In the genomic region with DNA sequence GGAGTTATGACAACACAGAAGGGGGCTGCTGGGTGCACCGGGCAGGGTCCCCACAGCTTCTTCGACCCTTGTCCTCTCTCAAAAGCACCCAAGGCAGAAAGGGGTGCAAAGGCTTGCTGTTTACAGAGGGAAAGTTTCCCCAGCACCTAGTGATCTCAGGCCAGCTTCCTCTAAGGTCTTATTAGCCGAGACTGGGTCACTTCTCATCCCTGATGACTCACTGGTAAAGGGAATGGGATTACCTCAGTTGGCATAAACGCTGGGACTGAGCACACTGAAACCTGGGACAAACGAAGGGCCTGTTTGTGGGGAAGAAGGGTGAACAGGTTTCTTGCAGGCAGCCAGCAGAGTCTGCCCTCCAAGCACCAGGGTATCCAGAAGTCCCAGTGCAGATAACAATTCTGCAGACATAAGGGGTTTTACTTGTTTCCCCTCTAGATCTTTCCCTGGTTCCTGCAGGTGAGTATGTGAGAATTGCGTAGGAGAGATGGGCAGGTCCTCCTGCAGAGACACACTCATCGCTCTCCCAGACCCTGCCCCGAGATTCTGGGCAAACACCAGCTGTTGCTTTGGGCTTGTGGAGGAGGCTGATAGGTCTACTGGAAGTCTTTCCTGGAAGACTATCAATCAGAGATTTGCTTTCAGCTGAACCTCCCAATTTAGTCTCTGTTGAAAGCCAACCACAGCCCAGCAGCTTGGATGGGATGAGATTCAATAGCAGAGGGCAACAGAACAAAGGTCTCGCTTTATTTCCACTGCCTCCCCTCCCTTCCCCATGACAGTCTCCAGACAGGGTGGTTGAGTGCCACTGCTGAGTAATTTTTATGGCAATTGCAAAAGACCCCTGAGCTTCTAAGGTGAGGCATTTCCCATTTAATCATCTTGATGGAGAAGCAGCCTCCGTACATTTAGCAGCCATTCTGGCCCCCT, we compare ENCODE assay signal across 19 cellular contexts. TPM values are rescaled to one million over a fixed set of nuclear protein-coding genes. Genes with fewer than 3 reads are reported as not detected.
DNase-seq lines count a peak whose midpoint lies in the region; ATAC-seq, FAIRE-seq and TF ChIP-seq lines count a peak whose summit lies in the region.
"Had no signal": no experiment of that assay in that cellular context is flagged by ENCODE, and none has a peak within 500 bp of the region (broad histone marks: within the 10 kb centered on the region; RNA-seq: fewer than 3 reads in every experiment).

No MANE protein-coding gene starts in this region.

- no peak overlapping the region for H4K8ac ChIP-seq in mesenchymal stem cell (ENCODE audit: low read length)

- peak; percentile 23 for FAIRE-seq in bronchial epithelial cell (lab: Jason Lieb, UNC)
- FAIRE-seq: small intestine had no signal

- H3K18ac ChIP-seq in mesenchymal stem cell (ENCODE audit: low read depth in 1 of 2, low read length in 2 of 2): no peak overlapping the region

- H3K79me1 ChIP-seq in mesenchymal stem cell (replicated peaks; ENCODE audit: low read length, poor library complexity, severe bottlenecking): no peaks in the 10 kb centered on the region

- no peak overlapping the region for H2AK5ac ChIP-seq in mesenchymal stem cell (ENCODE audit: low read length, severe bottlenecking)

- DNase-seq in DMS 273 (lab: John Stamatoyannopoulos, UW; ENCODE audit: unreplicated experiment) (peak; percentile 55), NCI-H1694 treated with DMSO at 0.1 percent for 48 hours (lab: John Stamatoyannopoulos, UW) (peak; percentile 26), bronchial epithelial cell (ENCODE audit: low read depth) (peak; percentile 73), mesenchymal stem cell (peak; percentile 64), COLO829 (ENCODE audit: low spot score) (no peak)
- DNase-seq: activated CD4-positive, CD25-positive, alpha-beta regulatory T cell treated with anti-CD3 and anti-CD28 coated beads, Interleukin-2, amount 50 U/mL, for 72 hours; activated gamma-delta T cell; colonic mucosa; DMS79; left colon; nucleus accumbens; Right ventricle myocardium superior; small intestine; T-helper 17 cell; thyroid gland had no signal

- no peak overlapping the region for H2BK5ac ChIP-seq in mesenchymal stem cell (ENCODE audit: low read depth, low read length, poor library complexity, severe bottlenecking)

- ATAC-seq in HG02884 (IDR thresholded peaks at IDR 0.05; ENCODE audit: unreplicated experiment) (no peak), GM18867 (IDR thresholded peaks at IDR 0.05; ENCODE audit: unreplicated experiment) (no peak), HG02852 (IDR thresholded peaks at IDR 0.05; ENCODE audit: unreplicated experiment) (no peak)
- ATAC-seq: left colon, T-helper 17 cell had no signal

- H3K23ac ChIP-seq in mesenchymal stem cell (ENCODE audit: low read length in 2 of 2): peak overlapping the region in 1 of 2 experiments; percentile 15

- H3K14ac ChIP-seq in mesenchymal stem cell (ENCODE audit: low read length in 2 of 2): no peak overlapping the region

- peaks cover 6% of the 10 kb centered on the region for H3K4me1 ChIP-seq in mesenchymal stem cell (ENCODE audit: control insufficient read depth, insufficient read depth, low read depth, low read length)
- H3K4me1 ChIP-seq: colonic mucosa had no signal

- H3K36me3 ChIP-seq in bronchial epithelial cell (ENCODE audit: control insufficient read depth, insufficient read depth, low read length) (no peaks in the 10 kb centered on the region), mesenchymal stem cell (ENCODE audit: control insufficient read depth in 1 of 2, insufficient read depth in 2 of 2, low read depth in 1 of 2, low read length in 2 of 2) (no peaks in the 10 kb centered on the region)
- H3K36me3 ChIP-seq: colonic mucosa, thyroid gland had no signal

- 51% methylated on average over 9 of the region's 10 CpGs for WGBS in mesenchymal stem cell

- H3K4me2 ChIP-seq in mesenchymal stem cell (ENCODE audit: low read length, poor library complexity, severe bottlenecking): no peak overlapping the region
- H3K4me2 ChIP-seq: hepatocyte had no signal

- H3K9ac ChIP-seq in mesenchymal stem cell (ENCODE audit: low read length): no peak overlapping the region

- H4K91ac ChIP-seq in mesenchymal stem cell (ENCODE audit: low read length): no peak overlapping the region

- H3K4me3 ChIP-seq in bronchial epithelial cell (ENCODE audit: low read depth, low read length): no peak overlapping the region
- H3K4me3 ChIP-seq in mesenchymal stem cell (ENCODE audit: insufficient read depth in 1 of 2, low read depth in 1 of 2, low read length in 2 of 2): no peak overlapping the region
- H3K4me3 ChIP-seq: colonic mucosa, hepatocyte, thyroid gland had no signal

- no peak overlapping the region for H2BK120ac ChIP-seq in mesenchymal stem cell (ENCODE audit: low read depth, low read length)

- H2BK12ac ChIP-seq in mesenchymal stem cell (ENCODE audit: low read length in 2 of 2): no peak overlapping the region

- TF ChIP-seq CTCF in bronchial epithelial cell (IDR thresholded peaks at IDR 0.05; ENCODE audit: insufficient read depth, low read length, severe bottlenecking): no peak

- H3K4ac ChIP-seq in mesenchymal stem cell (ENCODE audit: low read depth in 1 of 2, low read length in 2 of 2): no peak overlapping the region

- H3K27me3 ChIP-seq in bronchial epithelial cell (ENCODE audit: control insufficient read depth, insufficient read depth, low read length): no peaks in the 10 kb centered on the region
- peaks cover 35 to 49% of the 10 kb centered on the region in 2 experiments for H3K27me3 ChIP-seq in mesenchymal stem cell (ENCODE audit: control insufficient read depth in 1 of 2, insufficient read depth in 1 of 2, low read length in 2 of 2)
- H3K27me3 ChIP-seq: colonic mucosa, hepatocyte, thyroid gland had no signal

- no peak overlapping the region for H2AFZ ChIP-seq in mesenchymal stem cell (ENCODE audit: low read depth, low read length)
- H2AFZ ChIP-seq: hepatocyte had no signal

- H2BK15ac ChIP-seq in mesenchymal stem cell (ENCODE audit: low read depth, poor library complexity, severe bottlenecking): no peak overlapping the region

- H3K27ac ChIP-seq in mesenchymal stem cell (ENCODE audit: low read length, poor library complexity, severe bottlenecking): no peak overlapping the region
- H3K27ac ChIP-seq: colonic mucosa, hepatocyte, thyroid gland had no signal

- no peaks in the 10 kb centered on the region for H3K9me3 ChIP-seq in mesenchymal stem cell (ENCODE audit: control insufficient read depth, low read length)
- H3K9me3 ChIP-seq: colonic mucosa, thyroid gland had no signal

RNA-seq across cellular contexts. Expression of a gene that starts 25.7 kb away (rescaled TPM):
- 90.6 and 91.1 TPM in 2 replicates for total RNA-seq in bronchial epithelial cell
- polyA plus RNA-seq in mesenchymal stem cell (2013, experiment 1 of 2): 8.2 TPM
- 7.5 TPM for polyA plus RNA-seq in mesenchymal stem cell (2013, experiment 2 of 2)

RNA-seq across cellular contexts. Expression of a gene that starts 38.5 kb away (rescaled TPM):
- 8.1 and 9.7 TPM in 2 replicates for total RNA-seq in bronchial epithelial cell
- polyA plus RNA-seq in mesenchymal stem cell (2013, experiment 1 of 2): 2.5 TPM
- polyA plus RNA-seq in mesenchymal stem cell (2013, experiment 2 of 2): 2.5 TPM

RNA-seq across cellular contexts. Expression of a gene that starts 38.8 kb away (rescaled TPM):
- total RNA-seq in bronchial epithelial cell: 82.7 and 87.8 TPM in 2 replicates
- 53.8 TPM for polyA plus RNA-seq in mesenchymal stem cell (2013, experiment 1 of 2)
- polyA plus RNA-seq in mesenchymal stem cell (2013, experiment 2 of 2): 63.4 TPM
